Comparison of ENCODE assay signal across 24 cellular contexts in genomic region chr1:59195151-59195550, GRCh38.
"Had no signal": no experiment of that assay in that cellular context is flagged by ENCODE, and none has a peak within 500 bp of the region (broad histone marks: within the 10 kb centered on the region; RNA-seq: fewer than 3 reads in every experiment).

No MANE protein-coding gene starts in this region.

- H3K4me3 ChIP-seq: SK-N-MC had no signal

- ATAC-seq: activated CD8-positive, alpha-beta memory T cell treated with anti-CD3 and anti-CD28 coated beads, Interleukin-2, amount 10 ng/mL, durations not matched to agents 7 days and 5 days; T-cell had no signal

- H3K27me3 Mint-ChIP-seq: activated CD8-positive, alpha-beta memory T cell treated with anti-CD3 and anti-CD28 coated beads, Interleukin-2, amount 10 ng/mL, durations not matched to agents 7 days and 5 days; activated T-cell treated with anti-CD3 and anti-CD28 coated beads, Interleukin-2, amount 50 U/mL, for 24 hours had no signal

- H3K27ac ChIP-seq: SK-N-MC had no signal

- FAIRE-seq: TTC549 had no signal

- H3K9me3 Mint-ChIP-seq: activated B cell treated with CpG ODN at 0.5 μM for 24 hours; activated T-cell treated with anti-CD3 and anti-CD28 coated beads, Interleukin-2, amount 50 U/mL, for 24 hours had no signal

- H3K4me1 Mint-ChIP-seq: activated B cell treated with CpG ODN at 0.5 μM for 24 hours; activated CD4-positive, alpha-beta T cell treated with anti-CD3 and anti-CD28 coated beads, Interleukin-2, amount 10 ng/mL, durations not matched to agents 24 days and 14 days; activated CD8-positive, alpha-beta memory T cell treated with anti-CD3 and anti-CD28 coated beads, Interleukin-2, amount 10 ng/mL, durations not matched to agents 7 days and 5 days; T-cell had no signal

- H3K4me3 Mint-ChIP-seq: activated B cell treated with CpG ODN at 0.5 μM for 24 hours; activated CD4-positive, alpha-beta T cell treated with anti-CD3 and anti-CD28 coated beads, Interleukin-2, amount 10 ng/mL, durations not matched to agents 24 days and 14 days; activated CD8-positive, alpha-beta memory T cell treated with anti-CD3 and anti-CD28 coated beads, Interleukin-2, amount 10 ng/mL, durations not matched to agents 7 days and 5 days; activated naive CD8-positive, alpha-beta T cell; activated T-cell treated with anti-CD3 and anti-CD28 coated beads, Interleukin-2, amount 50 U/mL, for 24 hours; T-cell had no signal

- DNase-seq: activated B cell treated with CpG ODN at 0.5 μM for 24 hours; activated CD4-positive, alpha-beta T cell treated with anti-CD3 and anti-CD28 coated beads for 1 hour; activated CD4-positive, alpha-beta T cell treated with anti-CD3 and anti-CD28 coated beads, Interleukin-2, amount 10 ng/mL, durations not matched to agents 24 days and 14 days; activated CD4-positive, alpha-beta T cell treated with anti-CD3 and anti-CD28 coated beads, Interleukin-2, amount 50 U/mL, for 48 hours; activated CD8-positive, alpha-beta memory T cell treated with anti-CD3 and anti-CD28 coated beads, Interleukin-2, amount 10 ng/mL, durations not matched to agents 7 days and 5 days; activated effector memory CD4-positive, alpha-beta T cell treated with anti-CD3 and anti-CD28 coated beads, Interleukin-2, amount 50 U/mL, for 16 hours; activated naive CD4-positive, alpha-beta T cell treated with Interleukin-2 at 50 U/mL for 16 hours; activated T-cell treated with anti-CD3 and anti-CD28 coated beads, Interleukin-2, amount 50 U/mL, for 24 hours; amygdala; Kasumi-1; KBM-7; NCI-H1105 treated with DMSO at 0.1 percent for 48 hours; NCI-H146; NCI-H187 treated with DMSO at 0.1 percent for 48 hours; NCI-H2171; NCI-H510A treated with DMSO at 0.1 percent for 48 hours; NCI-H69; SIG-M5; T-cell; T-helper 2 cell; T1000 had no signal

- H3K36me3 Mint-ChIP-seq: activated CD8-positive, alpha-beta memory T cell treated with anti-CD3 and anti-CD28 coated beads, Interleukin-2, amount 10 ng/mL, durations not matched to agents 7 days and 5 days; activated naive CD8-positive, alpha-beta T cell; T-cell had no signal

- H3K27ac Mint-ChIP-seq: activated B cell treated with CpG ODN at 0.5 μM for 24 hours; activated CD4-positive, alpha-beta T cell treated with anti-CD3 and anti-CD28 coated beads, Interleukin-2, amount 10 ng/mL, durations not matched to agents 24 days and 14 days; activated CD8-positive, alpha-beta memory T cell treated with anti-CD3 and anti-CD28 coated beads, Interleukin-2, amount 10 ng/mL, durations not matched to agents 7 days and 5 days; activated naive CD8-positive, alpha-beta T cell; activated T-cell treated with anti-CD3 and anti-CD28 coated beads, Interleukin-2, amount 50 U/mL, for 24 hours; T-cell had no signal
